In genomic region chr2:120252207-120253020, GRCh38 we compare ENCODE assay signal across 8 cellular contexts. TPM values are rescaled to one million over a fixed set of nuclear protein-coding genes. Genes with fewer than 3 reads are reported as not detected.
DNase-seq lines count a peak whose midpoint lies in the region; ATAC-seq and TF ChIP-seq lines count a peak whose summit lies in the region.

A gene with protein sequence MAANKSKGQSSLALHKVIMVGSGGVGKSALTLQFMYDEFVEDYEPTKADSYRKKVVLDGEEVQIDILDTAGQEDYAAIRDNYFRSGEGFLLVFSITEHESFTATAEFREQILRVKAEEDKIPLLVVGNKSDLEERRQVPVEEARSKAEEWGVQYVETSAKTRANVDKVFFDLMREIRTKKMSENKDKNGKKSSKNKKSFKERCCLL (plus strand): TSS chr2:120252852. CDS start chr2:120278665, 25,813 bp downstream.

- intact Hi-C loops in activated CD4-positive, alpha-beta memory T cell treated with anti-CD3 and anti-CD28 coated beads for 36 hours (cut with micrococcal nuclease): loop anchor here (1.0 kb wide), 7 partner anchors 9 to 493 kb away; partner anchors contain the start of genes PTPN4 and TMEM185B
- intact Hi-C loops in dorsolateral prefrontal cortex (cut with DNase I) (loop anchor here (1.0 to 2.0 kb wide), 4 partner anchors 29 to 78 kb away; partner anchors contain the start of gene TMEM185B (in 2 of the 2)), right lobe of liver (cut with DNase I) (no loop called here)

- DNase-seq in CD1c-positive myeloid dendritic cell (ENCODE audit: extremely low spot score) (peak; percentile 99), NCI-H82 treated with DMSO at 0.1 percent for 48 hours (lab: John Stamatoyannopoulos, UW; ENCODE audit: unreplicated experiment) (peak; percentile 98), dorsolateral prefrontal cortex (peak; percentile 99 to 100 (median 100)), right lobe of liver (peak; percentile 100)
- DNase-seq in activated CD4-positive, alpha-beta memory T cell treated with anti-CD3 and anti-CD28 coated beads for 36 hours: peak; percentile 99
- DNase-seq in stimulated activated CD4-positive, alpha-beta T cell treated with anti-CD3 and anti-CD28 coated beads, Interleukin-4, amount 100 ng/mL, for 4 hours: peak; percentile 98

- CTCF ChIA-PET in activated CD4-positive, alpha-beta memory T cell treated with anti-CD3 and anti-CD28 coated beads for 36 hours (lab: Charles Lee): interaction anchor here (0.6 to 2.6 kb wide), 10 partner anchors 12 to 77 kb away, joined by 3 to 20 read pairs (median 4); partner anchors contain the start of gene TMEM185B

- H3K4me1 ChIP-seq in right lobe of liver: peaks cover 0 to 3% (median 0%) of the 10 kb centered on the region in 4 donors

- ATAC-seq in GM19438 (IDR thresholded peaks at IDR 0.05; ENCODE audit: low read depth, unreplicated experiment) (peak; percentile 91), HG03575 (IDR thresholded peaks at IDR 0.05; ENCODE audit: extremely low read depth, insufficient number of reproducible peaks, low FRiP score, unreplicated experiment) (peak; percentile 79), right lobe of liver (peak; percentile 93 to 97 (median 96))

- H3K27ac ChIP-seq in dorsolateral prefrontal cortex: peak within 1 kb of the TSS in 58 of 59 donors; percentile 17 to 95 (median 82)
- H3K27ac ChIP-seq in right lobe of liver: peak within 1 kb of the TSS; percentile 63 to 88 (median 88)

- peak within 1 kb of the TSS; percentile 98 for H3K4me3 Mint-ChIP-seq in activated CD4-positive, alpha-beta memory T cell treated with anti-CD3 and anti-CD28 coated beads for 36 hours

- no peaks in the 10 kb centered on the region for H3K9me3 Mint-ChIP-seq in activated CD4-positive, alpha-beta memory T cell treated with anti-CD3 and anti-CD28 coated beads for 36 hours

- peak within 1 kb of the TSS; percentile 83 for H3K27ac Mint-ChIP-seq in activated CD4-positive, alpha-beta memory T cell treated with anti-CD3 and anti-CD28 coated beads for 36 hours

- POLR2A ChIA-PET in activated CD4-positive, alpha-beta memory T cell treated with anti-CD3 and anti-CD28 coated beads for 36 hours (lab: Charles Lee): interaction anchor here (0.9 to 1.7 kb wide), 7 partner anchors 9 to 76 kb away, joined by 3 to 12 read pairs (median 4); partner anchors contain the start of gene TMEM185B

- no peaks in the 10 kb centered on the region for H3K36me3 ChIP-seq in right lobe of liver

- peaks cover 7% of the 10 kb centered on the region for H3K27me3 Mint-ChIP-seq in activated CD4-positive, alpha-beta memory T cell treated with anti-CD3 and anti-CD28 coated beads for 36 hours

- 2% methylated on average over 33 of the region's 71 CpGs for WGBS in right lobe of liver (ENCODE audit: insufficient coverage, low coverage, low lambda C conversion rate, missing lambda C conversion rate)

- TF ChIP-seq POLR2A in right lobe of liver (IDR thresholded peaks at IDR 0.05): peak; percentile 76

- peak in 7 of 56 donors; percentile 2 to 54 (median 8) for TF ChIP-seq CTCF in dorsolateral prefrontal cortex (IDR thresholded peaks at IDR 0.05 in 54 of 56, conservative IDR thresholded peaks at IDR 0.05 in 2 of 56; ENCODE audit: low read depth in 1 of 56, partially characterized antibody in 56 of 56)
- no peak for TF ChIP-seq CTCF in right lobe of liver (IDR thresholded peaks at IDR 0.05)

- H3K4me3 ChIP-seq in dorsolateral prefrontal cortex: peak within 1 kb of the TSS; percentile 60 to 98 (median 82)
- peak within 1 kb of the TSS; percentile 75 to 88 (median 76) for H3K4me3 ChIP-seq in right lobe of liver

- H3K27me3 ChIP-seq in dorsolateral prefrontal cortex: no peaks in the 10 kb centered on the region
- H3K27me3 ChIP-seq in right lobe of liver: no peaks in the 10 kb centered on the region

- no peaks in the 10 kb centered on the region for H3K9me3 ChIP-seq in right lobe of liver

- H3K36me3 Mint-ChIP-seq in activated CD4-positive, alpha-beta memory T cell treated with anti-CD3 and anti-CD28 coated beads for 36 hours: peaks cover 12% of the 10 kb centered on the region

- H3K4me1 Mint-ChIP-seq in activated CD4-positive, alpha-beta memory T cell treated with anti-CD3 and anti-CD28 coated beads for 36 hours (ENCODE audit: low read depth): peaks cover 43% of the 10 kb centered on the region

RNA-seq across cellular contexts. Expression of the gene that starts here (rescaled TPM):
- 10 to 100 TPM; 52.5 to 52.9 TPM for total RNA-seq in activated CD4-positive, alpha-beta memory T cell treated with anti-CD3 and anti-CD28 coated beads for 36 hours
- total RNA-seq in dorsolateral prefrontal cortex (10 to 100 TPM; 29.9 to 98.4 (median 61.4) TPM), right lobe of liver (10 to 100 TPM; 14.5 to 26.8 (median 18.6) TPM)

Comparison
In these comparisons a context has a peak if more than half of its experiments do, and no peak if none do; other contexts are left out.
1. Peak in every context shown above with its lines: DNase-seq, ATAC-seq, H3K4me3 ChIP-seq and H3K27ac ChIP-seq.
2. intact Hi-C loops: an anchor here in activated CD4-positive, alpha-beta memory T cell treated with anti-CD3 and anti-CD28 coated beads for 36 hours (1.0 kb wide) and dorsolateral prefrontal cortex (1.0 to 2.0 kb wide); none called in right lobe of liver.